34 cellular contexts compared by ENCODE assay signal in genomic region chr14:94421316-94421715, GRCh38. TPM values are rescaled to one million over a fixed set of nuclear protein-coding genes. Genes with fewer than 3 reads are reported as not detected.
"Had no signal": no experiment of that assay in that cellular context is flagged by ENCODE, and none has a peak within 500 bp of the region (broad histone marks: within the 10 kb centered on the region; RNA-seq: fewer than 3 reads in every experiment).

No MANE protein-coding gene starts in this region.

- H3K4me3 ChIP-seq: left lung, lung, neural progenitor cell, right atrium auricular region, right lobe of liver, smooth muscle cell, tibial nerve, uterus had no signal

- H3K27ac ChIP-seq: left lung, neural progenitor cell, neutrophil, parathyroid adenoma, right atrium auricular region, right lobe of liver, tibial nerve, uterus had no signal

- ATAC-seq: left colon; left lung; natural killer cell; right lobe of liver; stimulated activated memory B cell treated with anti-CD40 and anti-IgM and Interleukin-4, amounts not matched to agents 10 μg/mL and 1 μg/mL and 100 μg/mL, for 72 hours; stimulated activated naive CD8-positive, alpha-beta T cell treated with anti-CD3 and anti-CD28 coated beads, Interleukin-15, amount 100 ng/mL, for 72 hours had no signal

- H3K9me3 ChIP-seq: left lung, neutrophil, right atrium auricular region, right lobe of liver, uterus had no signal

- H3K4me1 ChIP-seq: neural progenitor cell, right atrium auricular region, right lobe of liver, tibial nerve, uterus had no signal

- H3K27me3 ChIP-seq: neural progenitor cell, right atrium auricular region, right lobe of liver, uterus had no signal

- DNase-seq: left colon; left lung; mesendoderm; naive B cell; natural killer cell; nephron progenitor cell; occipital lobe; right lobe of liver; stimulated activated CD4-positive, alpha-beta T cell treated with anti-CD3 and anti-CD28 coated beads, Interleukin-1b, Interleukin-23, amount 100 ng/mL, for 48 hours; stimulated activated CD4-positive, alpha-beta T cell treated with anti-CD3 and anti-CD28 coated beads, Interleukin-2, amount 100 ng/mL, for 48 hours; stimulated activated CD4-positive, alpha-beta T cell treated with anti-CD3 and anti-CD28 coated beads, Interleukin-4, amount 100 ng/mL, for 4 hours; stimulated activated CD8-positive, alpha-beta memory T cell treated with anti-CD3 and anti-CD28 coated beads, Interleukin-4, amount 100 ng/mL, for 48 hours; stimulated activated naive CD4-positive, alpha-beta T cell treated with Interleukin-2 at 50 U/mL for 16 hours; stimulated activated naive CD8-positive, alpha-beta T cell treated with anti-CD3 and anti-CD28 coated beads, Interleukin-15, amount 100 ng/mL, for 72 hours; substantia nigra; uterus had no signal

- H3K36me3 ChIP-seq: left lung, neural progenitor cell, neutrophil, right atrium auricular region, right lobe of liver, tibial nerve, uterus had no signal

RNA-seq across cellular contexts. Expression of gene SERPINA11, which starts 31.3 kb away (rescaled TPM):
- total RNA-seq: left colon, left lung, mesothelial cell of epicardium, mononuclear cell, natural killer cell, occipital lobe, osteocyte, pulmonary artery endothelial cell, renal cortical epithelial cell, right atrium auricular region, skeletal muscle tissue, smooth muscle cell, temporal lobe, tibial nerve, ureter, uterus had no signal

RNA-seq across cellular contexts. Expression of gene SERPINA1, which starts 32.9 kb away (rescaled TPM):
- total RNA-seq: osteocyte, pulmonary artery endothelial cell had no signal

RNA-seq across cellular contexts. Expression of gene SERPINA9, which starts 54.7 kb away (rescaled TPM):
- total RNA-seq: left colon, left lung, liver, lung, mesothelial cell of epicardium, mononuclear cell, natural killer cell, occipital lobe, osteocyte, progenitor cell of endocrine pancreas, pulmonary artery endothelial cell, renal cortical epithelial cell, right atrium auricular region, skeletal muscle tissue, smooth muscle cell, temporal lobe, tibial nerve, ureter, uterus had no signal

RNA-seq across cellular contexts. Expression of gene SERPINA2, which starts 54.8 kb away (rescaled TPM):
- total RNA-seq: left colon, left lung, liver, lung, mesothelial cell of epicardium, natural killer cell, occipital lobe, osteocyte, progenitor cell of endocrine pancreas, pulmonary artery endothelial cell, right atrium auricular region, right lobe of liver, skeletal muscle tissue, smooth muscle cell, temporal lobe, tibial nerve, ureter, uterus had no signal
